ENCODE assay signal across 9 cellular contexts in the genomic region with DNA sequence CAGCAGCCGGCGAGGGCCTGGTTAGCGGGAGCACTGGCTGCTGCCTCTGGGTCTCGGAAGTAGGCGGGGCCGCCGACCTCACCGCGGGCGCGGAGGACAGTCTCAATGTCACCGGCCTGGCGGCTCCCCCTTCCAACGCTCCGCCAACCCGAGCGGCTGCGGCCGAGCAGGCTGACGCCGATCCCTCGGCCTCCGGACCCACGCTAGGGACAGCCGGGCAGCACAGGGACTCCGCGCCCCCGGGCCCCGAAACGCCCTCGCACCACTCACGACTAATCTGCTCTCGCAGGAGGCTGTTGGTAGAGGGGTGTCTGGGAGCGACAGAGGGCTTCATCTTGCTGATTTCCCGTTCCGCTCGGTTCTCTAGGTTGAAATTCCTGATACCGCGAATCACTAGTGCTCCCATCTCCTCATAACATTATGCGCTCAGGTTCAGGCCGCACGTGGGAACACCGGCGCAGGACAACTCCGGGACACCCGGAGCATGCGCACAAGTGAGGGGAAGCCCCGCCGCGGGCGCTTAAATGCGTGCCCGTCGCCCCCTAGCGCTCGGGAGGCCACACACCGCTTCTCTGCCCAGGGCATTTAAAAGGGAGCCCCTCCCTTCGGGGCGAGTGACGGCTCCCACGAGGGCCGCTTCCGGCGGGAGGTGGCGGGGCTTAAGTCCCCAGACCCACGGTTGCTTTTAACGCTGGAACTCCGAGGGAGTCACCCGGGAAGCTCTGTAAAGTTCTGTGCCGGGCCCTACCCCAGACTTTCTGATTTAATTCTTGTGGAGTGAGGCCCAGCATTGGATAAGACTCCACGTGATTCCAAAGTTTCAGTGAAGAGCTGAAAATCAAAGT. TPM values are rescaled to one million over a fixed set of nuclear protein-coding genes. Genes with fewer than 3 reads are reported as not detected.
A peak's percentile ranks its signal among the peaks of the same experiment; 100 is the strongest.
DNase-seq lines count a peak whose midpoint lies in the region; ATAC-seq, FAIRE-seq and TF ChIP-seq lines count a peak whose summit lies in the region.
"Had no signal": no experiment of that assay in that cellular context is flagged by ENCODE, and none has a peak within 500 bp of the region (broad histone marks: within the 10 kb centered on the region; RNA-seq: fewer than 3 reads in every experiment).

A gene (minus strand): TSS at position 496 of the 845 bp plus-strand sequence. CDS start 90 bp downstream, at position 406.

- peaks cover 10 to 15% of the 10 kb centered on the region in 2 donors for H3K36me3 ChIP-seq in kidney (ENCODE audit: control insufficient read depth in 1 of 2, insufficient read depth in 2 of 2, low read length in 2 of 2)

- peak; percentile 91 for TF ChIP-seq CTCF in kidney (IDR thresholded peaks at IDR 0.05; ENCODE audit: borderline replicate concordance, extremely low read depth, insufficient read depth)

- peak; percentile 90 to 91 for DNase-seq in AML-193 (lab: John Stamatoyannopoulos, UW)
- DNase-seq in NCI-H446 (lab: John Stamatoyannopoulos, UW): peak; percentile 83 to 95
- DNase-seq in cerebellar cortex (ENCODE audit: low spot score): peak; percentile 94
- DNase-seq in kidney: peak; percentile 98
- peak; percentile 97 for DNase-seq in stimulated activated CD4-positive, alpha-beta T cell treated with anti-CD3 and anti-CD28 coated beads, Interleukin-15, amount 100 ng/mL, for 24 hours

- intact Hi-C loops in kidney (cut with DNase I): no loop called here

- no peaks in the 10 kb centered on the region for H3K9me3 ChIP-seq in kidney (ENCODE audit: control insufficient read depth in 1 of 2, low read length in 2 of 2)

- H3K4me1 ChIP-seq in kidney (ENCODE audit: control insufficient read depth in 1 of 2, insufficient read depth in 1 of 2, low read depth in 1 of 2, low read length in 2 of 2): peaks cover 5 to 13% of the 10 kb centered on the region in 2 donors

- H3K9ac ChIP-seq in kidney (ENCODE audit: low read length in 2 of 2): peak within 1 kb of the TSS; percentile 87 to 92

- H3K4me3 ChIP-seq in kidney (ENCODE audit: low read length in 2 of 2): peak within 1 kb of the TSS; percentile 94 to 96

- no peak for FAIRE-seq in kidney (lab: Jason Lieb, UNC)
- FAIRE-seq: islet of Langerhans had no signal

- ATAC-seq in GM19035 (IDR thresholded peaks at IDR 0.05; ENCODE audit: unreplicated experiment) (peak; percentile 91), HG03354 (IDR thresholded peaks at IDR 0.05; ENCODE audit: poor library complexity, severe bottlenecking, unreplicated experiment) (peak; percentile 94)
- peak; percentile 92 to 94 for ATAC-seq in activated CD4-positive, CD25-positive, alpha-beta regulatory T cell treated with anti-CD3 and anti-CD28 coated beads, Interleukin-2, amount 50 U/mL, for 24 hours

- peak within 1 kb of the TSS; percentile 96 to 98 for H3K27ac ChIP-seq in kidney (ENCODE audit: low read depth in 2 of 2, low read length in 2 of 2)

RNA-seq across cellular contexts. Expression of the gene that starts here (rescaled TPM):
- 22.9 TPM for total RNA-seq in kidney
- 81.5 TPM for polyA plus RNA-seq in kidney (ENCODE audit: insufficient read depth, low read depth, low replicate concordance)

Comparison
In these comparisons a context has a peak if more than half of its experiments do, and no peak if none do; other contexts are left out.
1. Peak in every context shown above with its lines: DNase-seq, ATAC-seq, H3K4me3 ChIP-seq and H3K27ac ChIP-seq.